In the genomic region with DNA sequence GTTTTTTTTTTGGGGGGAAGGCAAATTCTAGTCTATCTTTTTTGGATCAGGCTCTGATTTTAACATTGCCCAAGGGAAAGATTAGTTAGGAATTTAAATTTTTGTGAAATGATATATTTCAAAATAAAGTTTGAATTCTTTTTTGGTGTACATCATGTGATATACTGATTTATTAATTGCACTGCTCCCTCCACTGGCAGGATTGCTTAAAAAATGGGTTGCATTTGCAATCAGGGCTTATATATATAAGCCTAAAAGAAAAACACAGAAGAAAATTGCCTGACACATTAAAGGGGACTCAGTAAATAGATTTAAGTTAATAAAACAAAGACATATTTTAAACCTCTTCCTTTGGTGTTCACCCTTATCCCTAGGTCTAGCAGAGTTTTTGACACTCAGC, we compare ENCODE assay signal across 8 cellular contexts. TPM values are rescaled to one million over a fixed set of nuclear protein-coding genes. Genes with fewer than 3 reads are reported as not detected.
DNase-seq lines count a peak whose midpoint lies in the region; ATAC-seq and TF ChIP-seq lines count a peak whose summit lies in the region.

No MANE protein-coding gene starts in this region.

- no peak for TF ChIP-seq EP300 in sigmoid colon (IDR thresholded peaks at IDR 0.05)

- H3K9me3 ChIP-seq in RWPE2 (ENCODE audit: severe bottlenecking) (no peaks in the 10 kb centered on the region), sigmoid colon (no peaks in the 10 kb centered on the region)

- intact Hi-C loops in sigmoid colon (cut with DNase I) = no loop called here
- intact Hi-C loops in lower leg skin (cut with DNase I; ENCODE audit: low total_unique reads) = no loop called here

- H3K27ac ChIP-seq in RWPE2 (ENCODE audit: poor library complexity, severe bottlenecking) = peak overlapping the region; percentile 47
- no peak overlapping the region for H3K27ac ChIP-seq in sigmoid colon

- H3K36me3 ChIP-seq in RWPE2 (ENCODE audit: low read depth) = peaks cover 31% of the 10 kb centered on the region
- peaks cover 0 to 10% (median 0%) of the 10 kb centered on the region in 4 donors for H3K36me3 ChIP-seq in sigmoid colon

- no peaks in the 10 kb centered on the region for H3K27me3 ChIP-seq in RWPE2 (ENCODE audit: insufficient read depth, poor library complexity, severe bottlenecking)
- H3K27me3 ChIP-seq in sigmoid colon = no peaks in the 10 kb centered on the region

- DNase-seq in DMS 273 (lab: John Stamatoyannopoulos, UW; ENCODE audit: unreplicated experiment) (peak; percentile 40), DMS 273 treated with DMSO at 0.1 percent for 48 hours (lab: John Stamatoyannopoulos, UW) (no peak), RWPE2 (ENCODE audit: low spot score) (no peak), fibroblast of pulmonary artery (ENCODE audit: low read depth) (peak; percentile 64), sigmoid colon (no peak), NCI-H774 (lab: John Stamatoyannopoulos, UW) (no peak), lower leg skin (ENCODE audit: low spot score in 2 of 2) (no peak)
- DNase-seq in activated T-cell treated with anti-CD3 and anti-CD28 coated beads, Interleukin-2, amount 50 U/mL, for 1 hour = no peak

- no peak for TF ChIP-seq POLR2A in sigmoid colon (IDR thresholded peaks at IDR 0.05)
- TF ChIP-seq POLR2A in lower leg skin (IDR thresholded peaks at IDR 0.05) = no peak

- H3K4me1 ChIP-seq in RWPE2 (ENCODE audit: insufficient read depth, poor library complexity, severe bottlenecking) (peaks cover 25% of the 10 kb centered on the region), sigmoid colon (peaks cover 0 to 23% (median 13%) of the 10 kb centered on the region in 4 donors)

- TF ChIP-seq CTCF in RWPE2 (IDR thresholded peaks at IDR 0.05; ENCODE audit: poor library complexity, severe bottlenecking) = peak; percentile 56
- peak; percentile 48 for TF ChIP-seq CTCF in fibroblast of pulmonary artery (IDR thresholded peaks at IDR 0.05; ENCODE audit: low read length, missing control alignments)
- no peak for TF ChIP-seq CTCF in sigmoid colon (IDR thresholded peaks at IDR 0.05)
- no peak for TF ChIP-seq CTCF in lower leg skin (IDR thresholded peaks at IDR 0.05)

- ATAC-seq in RWPE2 (ENCODE audit: low read depth) = no peak

- H3K4me3 ChIP-seq in RWPE2 (ENCODE audit: severe bottlenecking) (peak overlapping the region; percentile 48), fibroblast of pulmonary artery (replicated peaks; ENCODE audit: low read depth, low read length) (peak overlapping the region; percentile 61), sigmoid colon (peak overlapping the region in 3 of 4 donors; percentile 61 to 67 (median 61)), lower leg skin (ENCODE audit: low read depth, poor library complexity, severe bottlenecking) (no peak overlapping the region)

RNA-seq across cellular contexts. Expression of a gene that starts 1.2 kb away (rescaled TPM):
- 10 to 100 TPM; 21.3 to 29.1 (median 25.3) TPM for total RNA-seq in sigmoid colon
- 1 to 10 TPM in 2 of 3 donors, under 1 TPM in 1; 0.46 to 2.6 (median 1.2) TPM for polyA plus RNA-seq in sigmoid colon
- total RNA-seq in lower leg skin = 10 to 100 TPM in 3 of 4 donors, 1 to 10 TPM in 1; 8.9 to 25.8 (median 13.8) TPM

RNA-seq across cellular contexts. Expression of a gene that starts 18.4 kb away (rescaled TPM):
- total RNA-seq in sigmoid colon = 10 to 100 TPM; 38.8 to 64.6 (median 51.3) TPM
- polyA plus RNA-seq in sigmoid colon = 10 to 100 TPM in 2 of 3 donors, 1 to 10 TPM in 1; 9.7 to 21.5 (median 13.2) TPM
- 10 to 100 TPM; 31.8 to 64.5 (median 47.7) TPM for total RNA-seq in lower leg skin

Comparison
In these comparisons a context has a peak if more than half of its experiments do, and no peak if none do; other contexts are left out.
1. DNase-seq: peak in DMS 273 (single experiment) and fibroblast of pulmonary artery (single experiment); none in DMS 273 treated with DMSO at 0.1 percent for 48 hours (single experiment), RWPE2 (single experiment), sigmoid colon (single experiment), NCI-H774 (single experiment), activated T-cell treated with anti-CD3 and anti-CD28 coated beads, Interleukin-2, amount 50 U/mL, for 1 hour (single experiment) and lower leg skin (0 of 2).
2. CTCF ChIP-seq: peak in RWPE2 (single experiment) and fibroblast of pulmonary artery (single experiment); none in sigmoid colon (0 of 4) and lower leg skin (0 of 3).